In genomic region chr5:142918959-142919635, GRCh38 we compare ENCODE assay signal across 21 cellular contexts.
DNase-seq lines count a peak whose midpoint lies in the region; ATAC-seq and TF ChIP-seq lines count a peak whose summit lies in the region.
"Had no signal": no experiment of that assay in that cellular context is flagged by ENCODE, and none has a peak within 500 bp of the region (broad histone marks: within the 10 kb centered on the region; RNA-seq: fewer than 3 reads in every experiment).

No MANE protein-coding gene starts in this region.

- H3K36me3 Mint-ChIP-seq in central memory CD8-positive, alpha-beta T cell (ENCODE audit: insufficient read depth): peaks cover 25% of the 10 kb centered on the region

- no peak for ATAC-seq in Right ventricle myocardium superior (ENCODE audit: poor library complexity)
- ATAC-seq in central memory CD8-positive, alpha-beta T cell (replicated peaks; ENCODE audit: extremely low read depth, poor library complexity, severe bottlenecking): no peak
- peak; percentile 32 for ATAC-seq in upper lobe of right lung
- ATAC-seq in GM19467 (IDR thresholded peaks at IDR 0.05; ENCODE audit: unreplicated experiment): no peak
- ATAC-seq: A549 had no signal

- H3K27me3 ChIP-seq in left ventricle myocardium inferior (ENCODE audit: low read depth) (no peaks in the 10 kb centered on the region), upper lobe of right lung (no peaks in the 10 kb centered on the region)

- no peak overlapping the region for H3K4me3 Mint-ChIP-seq in central memory CD8-positive, alpha-beta T cell

- no peak for DNase-seq in left ventricle myocardium inferior
- DNase-seq in Right ventricle myocardium superior: no peak
- peak; percentile 45 to 51 for DNase-seq in NOMO-1 (lab: John Stamatoyannopoulos, UW; ENCODE audit: unreplicated experiment in 2 of 2)
- no peak for DNase-seq in central memory CD8-positive, alpha-beta T cell (ENCODE audit: low spot score in 2 of 2)
- no peak for DNase-seq in upper lobe of right lung
- no peak for DNase-seq in T-helper 1 cell
- no peak for DNase-seq in dermis blood vessel endothelial cell
- DNase-seq: EL, IMR-90, Kasumi-1, MM.1S, NCI-H1417 treated with DMSO at 0.1 percent for 48 hours, NCI-H1930, NCI-H2171, NCI-H446, NCI-H69 had no signal

- H3K36me3 ChIP-seq in left ventricle myocardium inferior: peaks cover 23% of the 10 kb centered on the region
- H3K36me3 ChIP-seq in upper lobe of right lung: peaks cover 13% of the 10 kb centered on the region
- H3K36me3 ChIP-seq: HAP-1 had no signal

- H3K4me3 ChIP-seq in left ventricle myocardium inferior (no peak overlapping the region), upper lobe of right lung (no peak overlapping the region)
- H3K4me3 ChIP-seq: A549, HAP-1, SK-N-MC had no signal

- no peaks in the 10 kb centered on the region for H3K9me3 ChIP-seq in left ventricle myocardium inferior (replicated peaks)
- H3K9me3 ChIP-seq in upper lobe of right lung: no peaks in the 10 kb centered on the region
- H3K9me3 ChIP-seq: A549, HAP-1 had no signal

- peaks cover 15% of the 10 kb centered on the region for H3K4me1 Mint-ChIP-seq in central memory CD8-positive, alpha-beta T cell

- no peaks in the 10 kb centered on the region for H3K27me3 Mint-ChIP-seq in central memory CD8-positive, alpha-beta T cell

- peak overlapping the region; percentile 51 for H3K27ac Mint-ChIP-seq in central memory CD8-positive, alpha-beta T cell (ENCODE audit: low read depth)

- H3K27ac ChIP-seq in left ventricle myocardium inferior (replicated peaks): peak overlapping the region; percentile 4
- no peak overlapping the region for H3K27ac ChIP-seq in upper lobe of right lung
- H3K27ac ChIP-seq: C4-2B, SK-N-MC had no signal

- intact Hi-C loops in left ventricle myocardium inferior (cut with micrococcal nuclease) (no loop called here), Right ventricle myocardium superior (cut with DNase I) (no loop called here), upper lobe of right lung (cut with DNase I) (no loop called here)

- H3K9me3 Mint-ChIP-seq in central memory CD8-positive, alpha-beta T cell: no peaks in the 10 kb centered on the region

- TF ChIP-seq CTCF in left ventricle myocardium inferior (IDR thresholded peaks at IDR 0.05; ENCODE audit: borderline replicate concordance) (no peak), upper lobe of right lung (IDR thresholded peaks at IDR 0.05) (no peak)

- peaks cover 40% of the 10 kb centered on the region for H3K4me1 ChIP-seq in left ventricle myocardium inferior
- peaks cover 20% of the 10 kb centered on the region for H3K4me1 ChIP-seq in upper lobe of right lung
- H3K4me1 ChIP-seq: HAP-1 had no signal

Comparison
In these comparisons a context has a peak if more than half of its experiments do, and no peak if none do; other contexts are left out.
1. DNase-seq: peak in NOMO-1 (2 of 2); none in left ventricle myocardium inferior (single experiment), Right ventricle myocardium superior (single experiment), central memory CD8-positive, alpha-beta T cell (0 of 2), upper lobe of right lung (single experiment), T-helper 1 cell (0 of 5) and dermis blood vessel endothelial cell (single experiment).